ENCODE assay signal across 10 cellular contexts in the genomic region with DNA sequence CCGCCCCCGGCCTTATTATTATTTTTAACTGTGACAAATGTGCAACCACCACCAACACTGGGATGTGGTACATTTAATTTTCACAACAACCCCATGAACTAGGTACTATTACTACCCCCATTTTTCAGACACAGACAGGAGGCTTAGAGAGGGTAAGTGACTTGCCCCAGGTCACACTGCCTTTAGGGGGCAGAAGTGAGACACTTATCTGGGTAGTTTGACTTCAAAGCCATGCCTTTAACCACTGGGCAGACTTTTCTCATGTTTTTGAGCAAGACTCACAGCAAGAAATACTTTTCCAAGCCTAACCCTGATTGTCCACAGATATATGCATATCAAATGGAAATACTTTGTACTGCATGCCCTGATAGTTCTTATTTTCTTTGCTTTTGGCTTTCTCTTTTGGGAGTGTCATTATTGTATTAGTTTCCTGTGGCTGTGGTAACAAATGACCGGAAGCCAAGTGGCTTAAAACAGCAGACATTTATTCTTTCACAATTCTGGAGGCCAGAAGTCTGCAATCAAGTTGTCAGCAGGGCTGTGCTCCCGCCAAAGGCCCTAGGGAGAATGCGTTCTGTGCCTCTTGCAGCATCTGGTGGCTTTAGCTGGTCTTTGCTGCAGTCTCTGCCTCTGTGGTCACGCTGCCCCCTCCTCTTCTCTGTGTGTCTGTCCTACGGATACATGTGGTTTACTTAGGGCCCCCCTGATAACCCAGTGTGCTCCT.
A peak's percentile ranks its signal among the peaks of the same experiment; 100 is the strongest.
DNase-seq lines count a peak whose midpoint lies in the region; ATAC-seq and TF ChIP-seq lines count a peak whose summit lies in the region.
"Had no signal": no experiment of that assay in that cellular context is flagged by ENCODE, and none has a peak within 500 bp of the region (broad histone marks: within the 10 kb centered on the region; RNA-seq: fewer than 3 reads in every experiment).

No MANE protein-coding gene starts in this region.

- H3K27me3 Mint-ChIP-seq in chondrocyte (ENCODE audit: low read depth): peaks cover 6% of the 10 kb centered on the region
- H3K27me3 Mint-ChIP-seq: activated naive CD4-positive, alpha-beta T cell treated with anti-CD3 and anti-CD28 coated beads, Interleukin-2, amount 10 ng/mL, durations not matched to agents 7 days and 5 days had no signal

- intact Hi-C loops in sciatic nerve (cut with DNase I): no loop called here

- H3K4me3 ChIP-seq in LNCaP clone FGC (ENCODE audit: low read depth, low read length): no peak overlapping the region
- H3K4me3 ChIP-seq: SJCRH30 had no signal

- peak; percentile 2 to 6 for DNase-seq in activated CD4-positive, alpha-beta T cell treated with anti-CD3 and anti-CD28 coated beads, Interleukin-2, amount 50 U/mL, for 48 hours
- no peak for DNase-seq in activated CD4-positive, alpha-beta T cell treated with anti-CD3 and anti-CD28 coated beads for 1 hour
- DNase-seq in LNCaP clone FGC (ENCODE audit: low read depth) (no peak), chondrocyte (ENCODE audit: low spot score) (no peak), sciatic nerve (ENCODE audit: low spot score) (no peak), ureter (ENCODE audit: low spot score) (no peak), AG08396 (ENCODE audit: low spot score) (no peak)
- DNase-seq in stimulated activated CD8-positive, alpha-beta memory T cell treated with anti-CD3 and anti-CD28 coated beads, Interleukin-4, amount 100 ng/mL, for 48 hours: no peak
- DNase-seq: activated naive CD4-positive, alpha-beta T cell treated with anti-CD3 and anti-CD28 coated beads, Interleukin-2, amount 10 ng/mL, durations not matched to agents 7 days and 5 days had no signal

- TF ChIP-seq CTCF in LNCaP clone FGC (IDR thresholded peaks at IDR 0.05; ENCODE audit: control insufficient read depth, extremely low read depth, insufficient read depth) (peak; percentile 50), chondrocyte (IDR thresholded peaks at IDR 0.05) (peak; percentile 39)

- peak; percentile 55 for ATAC-seq in sciatic nerve

- peaks cover 4% of the 10 kb centered on the region for H3K4me1 Mint-ChIP-seq in chondrocyte (ENCODE audit: low read depth)
- H3K4me1 Mint-ChIP-seq: activated naive CD4-positive, alpha-beta T cell treated with anti-CD3 and anti-CD28 coated beads, Interleukin-2, amount 10 ng/mL, durations not matched to agents 7 days and 5 days had no signal

- H3K9me3 Mint-ChIP-seq in chondrocyte (ENCODE audit: low read depth): peaks cover 15% of the 10 kb centered on the region

- peaks cover 9% of the 10 kb centered on the region for H3K36me3 Mint-ChIP-seq in chondrocyte (ENCODE audit: low read depth)
- H3K36me3 Mint-ChIP-seq: activated naive CD4-positive, alpha-beta T cell treated with anti-CD3 and anti-CD28 coated beads, Interleukin-2, amount 10 ng/mL, durations not matched to agents 7 days and 5 days had no signal

- no peak overlapping the region for H3K27ac Mint-ChIP-seq in chondrocyte (ENCODE audit: unreplicated experiment)
- H3K27ac Mint-ChIP-seq: activated naive CD4-positive, alpha-beta T cell treated with anti-CD3 and anti-CD28 coated beads, Interleukin-2, amount 10 ng/mL, durations not matched to agents 7 days and 5 days had no signal

- H3K4me3 Mint-ChIP-seq in chondrocyte (ENCODE audit: unreplicated experiment): no peak overlapping the region
- H3K4me3 Mint-ChIP-seq: activated naive CD4-positive, alpha-beta T cell treated with anti-CD3 and anti-CD28 coated beads, Interleukin-2, amount 10 ng/mL, durations not matched to agents 7 days and 5 days had no signal

Comparison
In these comparisons a context has a peak if more than half of its experiments do, and no peak if none do; other contexts are left out.
1. DNase-seq: peak in activated CD4-positive, alpha-beta T cell treated with anti-CD3 and anti-CD28 coated beads, Interleukin-2, amount 50 U/mL, for 48 hours (2 of 2); none in activated CD4-positive, alpha-beta T cell treated with anti-CD3 and anti-CD28 coated beads for 1 hour (single experiment), LNCaP clone FGC (single experiment), chondrocyte (single experiment), sciatic nerve (single experiment), stimulated activated CD8-positive, alpha-beta memory T cell treated with anti-CD3 and anti-CD28 coated beads, Interleukin-4, amount 100 ng/mL, for 48 hours (single experiment), ureter (single experiment) and AG08396 (single experiment).